Comparison of ENCODE assay signal across 8 cellular contexts in genomic region chr6:111087106-111087835, GRCh38. TPM values are rescaled to one million over a fixed set of nuclear protein-coding genes. Genes with fewer than 3 reads are reported as not detected.
A peak's percentile ranks its signal among the peaks of the same experiment; 100 is the strongest.
DNase-seq lines count a peak whose midpoint lies in the region; ATAC-seq, FAIRE-seq and TF ChIP-seq lines count a peak whose summit lies in the region.

TSS of gene SLC16A10 (plus strand) at chr6:111087503. CDS start at chr6:111087753, 250 bp downstream.

- ATAC-seq in CD4-positive, CD25-positive, alpha-beta regulatory T cell (ENCODE audit: low read depth in 2 of 2): peak; percentile 89 to 91
- peak; percentile 83 for ATAC-seq in GM19328 (IDR thresholded peaks at IDR 0.05; ENCODE audit: unreplicated experiment)
- ATAC-seq in HG03460 (IDR thresholded peaks at IDR 0.05; ENCODE audit: unreplicated experiment): peak; percentile 85
- peak; percentile 94 for ATAC-seq in activated CD8-positive, alpha-beta memory T cell treated with anti-CD3 and anti-CD28 coated beads, Interleukin-2, amount 10 ng/mL, durations not matched to agents 7 days and 5 days

- no peak within 1 kb of the TSS for H3K9ac ChIP-seq in endothelial cell of umbilical vein (replicated peaks; ENCODE audit: extremely low read depth, insufficient read depth, low read length)

- no peak for TF ChIP-seq CTCF in endothelial cell of umbilical vein (IDR thresholded peaks at IDR 0.05; ENCODE audit: extremely low read depth in 1 of 2, insufficient read depth in 1 of 2, low read depth in 1 of 2, low read length in 2 of 2)

- H3K36me3 ChIP-seq in CD4-positive, CD25-positive, alpha-beta regulatory T cell (ENCODE audit: control insufficient read depth, insufficient read depth, low read length): no peaks in the 10 kb centered on the region
- no peaks in the 10 kb centered on the region for H3K36me3 ChIP-seq in endothelial cell of umbilical vein (ENCODE audit: control insufficient read depth in 2 of 2, extremely low read depth in 1 of 2, insufficient read depth in 2 of 2, low read length in 2 of 2)
- H3K36me3 ChIP-seq in muscle layer of duodenum (ENCODE audit: control insufficient read depth in 1 of 2, insufficient read depth in 2 of 2, low read length in 2 of 2): no peaks in the 10 kb centered on the region

- peak within 1 kb of the TSS; percentile 79 for H2AFZ ChIP-seq in endothelial cell of umbilical vein (ENCODE audit: low read depth, low read length)

- peak within 1 kb of the TSS; percentile 90 for H3K4me3 ChIP-seq in CD4-positive, CD25-positive, alpha-beta regulatory T cell (ENCODE audit: low read depth, low read length)
- H3K4me3 ChIP-seq in endothelial cell of umbilical vein (replicated peaks in 1 of 3; ENCODE audit: insufficient read depth in 1 of 3, low read depth in 1 of 3, low read length in 3 of 3) (peak within 1 kb of the TSS in 2 of 3 experiments; percentile 29 to 41), muscle layer of duodenum (ENCODE audit: low read depth in 1 of 2, low read length in 2 of 2) (peak within 1 kb of the TSS; percentile 65 to 91)

- H3K4me2 ChIP-seq in endothelial cell of umbilical vein (ENCODE audit: insufficient read depth, low read length): peak within 1 kb of the TSS; percentile 76

- H3K27ac Mint-ChIP-seq in CD4-positive, CD25-positive, alpha-beta regulatory T cell: peak within 1 kb of the TSS; percentile 91 to 96 (median 94)
- H3K27ac Mint-ChIP-seq in activated CD8-positive, alpha-beta memory T cell treated with anti-CD3 and anti-CD28 coated beads, Interleukin-2, amount 10 ng/mL, durations not matched to agents 7 days and 5 days: peak within 1 kb of the TSS; percentile 50

- intact Hi-C loops in endothelial cell of umbilical vein (cut with micrococcal nuclease): no loop called here

- H3K4me3 Mint-ChIP-seq in CD4-positive, CD25-positive, alpha-beta regulatory T cell: peak within 1 kb of the TSS; percentile 94 to 97 (median 96)
- H3K4me3 Mint-ChIP-seq in activated CD8-positive, alpha-beta memory T cell treated with anti-CD3 and anti-CD28 coated beads, Interleukin-2, amount 10 ng/mL, durations not matched to agents 7 days and 5 days: peak within 1 kb of the TSS; percentile 77

- BruUV-seq in endothelial cell of umbilical vein (replicated peaks; lab: Mats Ljungman, UMichigan): no TSS peak

- H3K9me3 ChIP-seq in CD4-positive, CD25-positive, alpha-beta regulatory T cell (ENCODE audit: control insufficient read depth in 2 of 2, low read length in 2 of 2): no peaks in the 10 kb centered on the region
- H3K9me3 ChIP-seq in endothelial cell of umbilical vein (replicated peaks; ENCODE audit: control insufficient read depth, insufficient read depth, low read length) (no peaks in the 10 kb centered on the region), muscle layer of duodenum (ENCODE audit: control insufficient read depth in 1 of 2, low read length in 2 of 2) (no peaks in the 10 kb centered on the region)

- no peaks in the 10 kb centered on the region for H3K27me3 ChIP-seq in CD4-positive, CD25-positive, alpha-beta regulatory T cell (ENCODE audit: control insufficient read depth, insufficient read depth, low read length)
- H3K27me3 ChIP-seq in endothelial cell of umbilical vein (ENCODE audit: control insufficient read depth in 2 of 2, insufficient read depth in 2 of 2, low read length in 2 of 2) (peaks cover 38 to 58% of the 10 kb centered on the region in 2 experiments), muscle layer of duodenum (ENCODE audit: low read depth, low read length) (peaks cover 11% of the 10 kb centered on the region)

- no peaks in the 10 kb centered on the region for H3K9me3 Mint-ChIP-seq in CD4-positive, CD25-positive, alpha-beta regulatory T cell
- H3K9me3 Mint-ChIP-seq in activated CD8-positive, alpha-beta memory T cell treated with anti-CD3 and anti-CD28 coated beads, Interleukin-2, amount 10 ng/mL, durations not matched to agents 7 days and 5 days (ENCODE audit: low read depth): no peaks in the 10 kb centered on the region

- no peaks in the 10 kb centered on the region for H3K9me1 ChIP-seq in endothelial cell of umbilical vein (replicated peaks; ENCODE audit: control insufficient read depth, extremely low read depth, insufficient read depth, low read length)

- peak within 1 kb of the TSS; percentile 69 for H3K27ac ChIP-seq in CD4-positive, CD25-positive, alpha-beta regulatory T cell (ENCODE audit: insufficient read depth, low read length, poor library complexity, severe bottlenecking)
- H3K27ac ChIP-seq in endothelial cell of umbilical vein (ENCODE audit: insufficient read depth, low read depth, low read length): no peak within 1 kb of the TSS
- H3K27ac ChIP-seq in muscle layer of duodenum (ENCODE audit: low read length): no peak within 1 kb of the TSS

- H3K36me3 Mint-ChIP-seq in CD4-positive, CD25-positive, alpha-beta regulatory T cell: no peaks in the 10 kb centered on the region
- peaks cover 2% of the 10 kb centered on the region for H3K36me3 Mint-ChIP-seq in activated CD8-positive, alpha-beta memory T cell treated with anti-CD3 and anti-CD28 coated beads, Interleukin-2, amount 10 ng/mL, durations not matched to agents 7 days and 5 days

- peaks cover 30% of the 10 kb centered on the region for H3K4me1 ChIP-seq in CD4-positive, CD25-positive, alpha-beta regulatory T cell (ENCODE audit: control insufficient read depth, insufficient read depth, low read length, poor library complexity, severe bottlenecking)
- H3K4me1 ChIP-seq in endothelial cell of umbilical vein (ENCODE audit: control insufficient read depth, extremely low read depth, insufficient read depth, low read length): peaks cover 12% of the 10 kb centered on the region
- peaks cover 0 to 17% of the 10 kb centered on the region in 2 donors for H3K4me1 ChIP-seq in muscle layer of duodenum (ENCODE audit: control insufficient read depth in 1 of 2, insufficient read depth in 2 of 2, low read length in 2 of 2)

- CTCF ChIA-PET in activated CD8-positive, alpha-beta memory T cell treated with anti-CD3 and anti-CD28 coated beads, Interleukin-2, amount 10 ng/mL, durations not matched to agents 7 days and 5 days (lab: Charles Lee): no interaction called here
- CTCF ChIA-PET in endothelial cell of umbilical vein (lab: Charles Lee): interaction anchor here (0.7 kb wide), 1 partner anchor 71 kb away, joined by 3 read pairs; no protein-coding TSS in a partner anchor

- POLR2A ChIA-PET in endothelial cell of umbilical vein (lab: Charles Lee): no interaction called here

- dilution Hi-C loops in endothelial cell of umbilical vein (cut with MboI; ENCODE audit: extremely low pct_ligation_motif_present, low sequenced_read_pairs): no loop called here

- peak; percentile 86 to 89 (median 89) for DNase-seq in CD4-positive, CD25-positive, alpha-beta regulatory T cell
- peak; percentile 95 for DNase-seq in NCI-H82 (lab: John Stamatoyannopoulos, UW)
- DNase-seq in activated CD8-positive, alpha-beta memory T cell treated with anti-CD3 and anti-CD28 coated beads, Interleukin-2, amount 10 ng/mL, durations not matched to agents 7 days and 5 days: peak; percentile 77
- DNase-seq in endothelial cell of umbilical vein (ENCODE audit: low read depth, low spot score): peak; percentile 35
- peak; percentile 47 to 77 for DNase-seq in stimulated activated CD8-positive, alpha-beta memory T cell treated with anti-CD3 and anti-CD28 coated beads, Interleukin-7, amount 100 ng/mL, for 4 hours (ENCODE audit: low read depth in 2 of 2)

- no peak for TF ChIP-seq POLR2A in endothelial cell of umbilical vein (IDR thresholded peaks at IDR 0.05; ENCODE audit: low read depth, low read length)

- H4K20me1 ChIP-seq in endothelial cell of umbilical vein (replicated peaks; ENCODE audit: control insufficient read depth, extremely low read depth, insufficient read depth, low read length): no peaks in the 10 kb centered on the region

- peak; percentile 48 for FAIRE-seq in endothelial cell of umbilical vein (lab: Jason Lieb, UNC)

- peaks cover 19 to 51% (median 43%) of the 10 kb centered on the region in 4 donors for H3K4me1 Mint-ChIP-seq in CD4-positive, CD25-positive, alpha-beta regulatory T cell
- H3K4me1 Mint-ChIP-seq in activated CD8-positive, alpha-beta memory T cell treated with anti-CD3 and anti-CD28 coated beads, Interleukin-2, amount 10 ng/mL, durations not matched to agents 7 days and 5 days: peaks cover 27% of the 10 kb centered on the region

- peaks cover 12% of the 10 kb centered on the region for H3K27me3 Mint-ChIP-seq in CD4-positive, CD25-positive, alpha-beta regulatory T cell
- H3K27me3 Mint-ChIP-seq in activated CD8-positive, alpha-beta memory T cell treated with anti-CD3 and anti-CD28 coated beads, Interleukin-2, amount 10 ng/mL, durations not matched to agents 7 days and 5 days: peaks cover 46% of the 10 kb centered on the region

- H3K79me2 ChIP-seq in endothelial cell of umbilical vein (ENCODE audit: control insufficient read depth, insufficient read depth, low read length): no peaks in the 10 kb centered on the region

TF ChIP-seq in endothelial cell of umbilical vein, 7 proteins besides CTCF, POLR2A, EP300 and RAD21:
- TF ChIP-seq GATA2 (IDR thresholded peaks at IDR 0.05; ENCODE audit: insufficient read depth, insufficient read length, low read depth, low read length): no peak
TF ChIP-seq in endothelial cell of umbilical vein: peak in this region for 0.

RNA-seq across cellular contexts. Expression of gene SLC16A10, which starts in this region (rescaled TPM):
- 24.4 TPM for total RNA-seq in CD4-positive, CD25-positive, alpha-beta regulatory T cell
- polyA plus RNA-seq in CD4-positive, CD25-positive, alpha-beta regulatory T cell: 10 to 100 TPM; 31.3 to 39.3 (median 32.6) TPM
- total RNA-seq in activated CD8-positive, alpha-beta memory T cell treated with anti-CD3 and anti-CD28 coated beads, Interleukin-2, amount 10 ng/mL, durations not matched to agents 7 days and 5 days: 1 to 10 TPM; 2.4 to 4.8 TPM
- total RNA-seq in endothelial cell of umbilical vein: not detected in 2 replicates
- 0.18 TPM in 1 of 2 replicates, not detected in the other for polyA plus RNA-seq in endothelial cell of umbilical vein
- polyA plus RNA-seq in endothelial cell of umbilical vein (2011; cell fraction: cytosol; rRNA removed): not detected in 2 replicates
- polyA plus RNA-seq in endothelial cell of umbilical vein (2011; cell fraction: nucleus; rRNA removed): not detected in 2 replicates
- not detected in 2 replicates for polyA plus RNA-seq in endothelial cell of umbilical vein (2012)
- not detected in 2 replicates for polyA minus RNA-seq in endothelial cell of umbilical vein
- 0.61 TPM for polyA minus RNA-seq in endothelial cell of umbilical vein (2011; cell fraction: cytosol; rRNA and poly(A)+ RNA removed)
- polyA minus RNA-seq in endothelial cell of umbilical vein (2011; cell fraction: nucleus; rRNA and poly(A)+ RNA removed): not detected in 2 replicates

Comparison
In these comparisons a context has a peak if more than half of its experiments do, and no peak if none do; other contexts are left out.
1. RNA of gene SLC16A10 (polyA plus RNA-seq): 31.3 to 39.3 TPM in CD4-positive, CD25-positive, alpha-beta regulatory T cell; 0.18 TPM in endothelial cell of umbilical vein; every median in the first group is over 10 times any median in the second.
2. Peak in DNase-seq, H3K4me3 ChIP-seq and H3K4me2 ChIP-seq in endothelial cell of umbilical vein; RNA of the gene not detected or under 1 TPM.
3. DNase-seq: peak in every context shown above with its lines; median percentile 95 in NCI-H82; 89 in CD4-positive, CD25-positive, alpha-beta regulatory T cell; 77 in activated CD8-positive, alpha-beta memory T cell treated with anti-CD3 and anti-CD28 coated beads, Interleukin-2, amount 10 ng/mL, durations not matched to agents 7 days and 5 days; 62 in stimulated activated CD8-positive, alpha-beta memory T cell treated with anti-CD3 and anti-CD28 coated beads, Interleukin-7, amount 100 ng/mL, for 4 hours; 35 in endothelial cell of umbilical vein.
4. H3K4me3 ChIP-seq: peak in every context shown above with its lines; median percentile 90 in CD4-positive, CD25-positive, alpha-beta regulatory T cell; 78 in muscle layer of duodenum; 35 in endothelial cell of umbilical vein.
5. Peak in every context shown above with its lines, with median percentiles within 50 percentile points of each other: ATAC-seq.